Comparison of ENCODE assay signal across 11 cellular contexts in genomic region chr7:47535033-47535703, GRCh38. TPM values are rescaled to one million over a fixed set of nuclear protein-coding genes. Genes with fewer than 3 reads are reported as not detected.
DNase-seq lines count a peak whose midpoint lies in the region; TF ChIP-seq lines count a peak whose summit lies in the region.
"Had no signal": no experiment of that assay in that cellular context is flagged by ENCODE, and none has a peak within 500 bp of the region (broad histone marks: within the 10 kb centered on the region; RNA-seq: fewer than 3 reads in every experiment).

No MANE protein-coding gene starts in this region.

- H3K36me3 ChIP-seq in OCI-LY1 (ENCODE audit: insufficient read depth, low read length) (peaks cover 24% of the 10 kb centered on the region), fibroblast of lung (ENCODE audit: control insufficient read depth, insufficient read depth, low read length) (no peaks in the 10 kb centered on the region)
- H3K36me3 ChIP-seq: tibial artery had no signal

- no peaks in the 10 kb centered on the region for H3K27me3 ChIP-seq in OCI-LY1 (ENCODE audit: insufficient read depth, low read length)
- no peaks in the 10 kb centered on the region for H3K27me3 ChIP-seq in fibroblast of lung (ENCODE audit: control insufficient read depth, insufficient read depth, low read length)
- H3K27me3 ChIP-seq: tibial artery had no signal

- H3K79me2 ChIP-seq in OCI-LY1 (ENCODE audit: insufficient read depth, low read length) = peaks cover 53% of the 10 kb centered on the region
- peaks cover 14% of the 10 kb centered on the region for H3K79me2 ChIP-seq in fibroblast of lung (ENCODE audit: control insufficient read depth, insufficient read depth, low read length)

- H3K9me2 ChIP-seq in OCI-LY1 (ENCODE audit: low read depth, low read length) = no peaks in the 10 kb centered on the region

- DNase-seq in H4 (ENCODE audit: low spot score) (peak; percentile 60), fibroblast of lung (ENCODE audit: low read depth in 2 of 2) (peak; percentile 42 to 54), posterior vena cava (ENCODE audit: low spot score) (peak; percentile 26), HUDEP-2 (lab: John Stamatoyannopoulos, UW; ENCODE audit: unreplicated experiment in 76 of 76) (no peak), NCI-H748 (lab: John Stamatoyannopoulos, UW; ENCODE audit: unreplicated experiment) (no peak), middle frontal gyrus (ENCODE audit: extremely low spot score, low spot score) (no peak)
- DNase-seq in stimulated activated CD4-positive, alpha-beta T cell treated with anti-CD3 and anti-CD28 coated beads, Interleukin-4, amount 100 ng/mL, for 1 hour = no peak
- DNase-seq: stimulated activated CD4-positive, alpha-beta T cell treated with anti-CD3 and anti-CD28 coated beads, Interleukin-4, amount 100 ng/mL, for 24 hours; SW 1271 had no signal

- H3K4me3 ChIP-seq in OCI-LY1 (ENCODE audit: low read depth, low read length, poor library complexity, severe bottlenecking) = no peak overlapping the region
- no peak overlapping the region for H3K4me3 ChIP-seq in fibroblast of lung (replicated peaks in 1 of 4; ENCODE audit: control extremely low read depth in 1 of 4, insufficient read depth in 1 of 4, low read depth in 3 of 4, low read length in 4 of 4)
- H3K4me3 ChIP-seq: tibial artery had no signal

- TF ChIP-seq CTCF in OCI-LY1 (IDR thresholded peaks at IDR 0.05; ENCODE audit: low read length) = no peak
- no peak for TF ChIP-seq CTCF in fibroblast of lung (conservative IDR thresholded peaks at IDR 0.05 in 1 of 2, IDR thresholded peaks at IDR 0.05 in 1 of 2; ENCODE audit: low read depth in 1 of 2, low read length in 2 of 2)

- H3K4me1 ChIP-seq in OCI-LY1 (ENCODE audit: insufficient read depth, low read length, severe bottlenecking) (peaks cover 31% of the 10 kb centered on the region), fibroblast of lung (ENCODE audit: control insufficient read depth, extremely low read depth, insufficient read depth, low read length) (peaks cover 11% of the 10 kb centered on the region)

- no peaks in the 10 kb centered on the region for H3F3A ChIP-seq in OCI-LY1 (ENCODE audit: insufficient read depth, low read length)

- no peak overlapping the region for H2AFZ ChIP-seq in OCI-LY1 (ENCODE audit: low read length)
- no peak overlapping the region for H2AFZ ChIP-seq in fibroblast of lung (ENCODE audit: low read length)

- H3K9me3 ChIP-seq in OCI-LY1 (ENCODE audit: low read length) = peaks cover 8% of the 10 kb centered on the region
- H3K9me3 ChIP-seq in fibroblast of lung (ENCODE audit: control insufficient read depth, insufficient read depth, low read depth, low read length) = no peaks in the 10 kb centered on the region
- H3K9me3 ChIP-seq: tibial artery had no signal

- no peak overlapping the region for H3K4me2 ChIP-seq in OCI-LY1 (ENCODE audit: low read length)
- no peak overlapping the region for H3K4me2 ChIP-seq in fibroblast of lung (ENCODE audit: extremely low read depth, insufficient read depth, low read length)

- intact Hi-C loops in posterior vena cava (cut with DNase I) = no loop called here

- H3K9ac ChIP-seq in OCI-LY1 (ENCODE audit: low read length) = no peak overlapping the region
- no peak overlapping the region for H3K9ac ChIP-seq in fibroblast of lung (ENCODE audit: insufficient read depth, low read length)

- H3K27ac ChIP-seq in OCI-LY1 (ENCODE audit: low read depth, low read length, poor library complexity, severe bottlenecking) (peak overlapping the region; percentile 6), fibroblast of lung (ENCODE audit: insufficient read depth, low read length) (no peak overlapping the region)
- H3K27ac ChIP-seq: tibial artery had no signal

- H4K20me1 ChIP-seq in OCI-LY1 (ENCODE audit: insufficient read depth, low read length) = no peaks in the 10 kb centered on the region
- no peaks in the 10 kb centered on the region for H4K20me1 ChIP-seq in fibroblast of lung (ENCODE audit: control insufficient read depth, extremely low read depth, insufficient read depth, low read length)

RNA-seq across cellular contexts. Expression of gene TNS3, which starts 46.7 kb away (rescaled TPM):
- 143 and 147 TPM in 2 replicates for total RNA-seq in H4 (2014; rRNA removed; shearing (Covaris generic))
- total RNA-seq in fibroblast of lung (52.6 and 88.8 TPM in 2 replicates), posterior vena cava (10 to 100 TPM; 64.8 to 69.3 TPM)
- 52.9 and 74.4 TPM in 2 replicates for polyA plus RNA-seq in fibroblast of lung
- 54.7 and 86.1 TPM in 2 replicates for polyA plus RNA-seq in fibroblast of lung (2012)
- polyA minus RNA-seq in fibroblast of lung (ENCODE audit: low replicate concordance) = 200 and 269 TPM in 2 replicates

Comparison
In these comparisons a context has a peak if more than half of its experiments do, and no peak if none do; other contexts are left out.
1. DNase-seq: peak in H4 (single experiment), fibroblast of lung (2 of 2) and posterior vena cava (single experiment); none in stimulated activated CD4-positive, alpha-beta T cell treated with anti-CD3 and anti-CD28 coated beads, Interleukin-4, amount 100 ng/mL, for 1 hour (single experiment), HUDEP-2 (0 of 76), NCI-H748 (single experiment) and middle frontal gyrus (single experiment).